Comparison of ENCODE assay signal across 8 cellular contexts in genomic region chr6:43013843-43014433, GRCh38. TPM values are rescaled to one million over a fixed set of nuclear protein-coding genes. Genes with fewer than 3 reads are reported as not detected.
DNase-seq lines count a peak whose midpoint lies in the region; ATAC-seq and TF ChIP-seq lines count a peak whose summit lies in the region.

Gene KLHDC3, plus strand, starts transcription at chr6:43014249. Its CDS starts 2,944 bp downstream, at chr6:43017193.
Gene MEA1, minus strand, starts transcription at chr6:43013946. Its CDS starts 133 bp downstream, at chr6:43013813.

- H3K4me3 ChIP-seq in neural progenitor cell, result peak within 1 kb of the TSS; percentile 82

- in situ Hi-C loops in SK-MEL-5 (cut with HindIII; ENCODE audit: low pct_unique_long_range_greater_than_20kb, low sequenced_read_pairs), result no loop called here

- peak within 1 kb of the TSS; percentile 74 for H3K9ac ChIP-seq in neural progenitor cell

- peak within 1 kb of the TSS; percentile 89 for H3K4me2 ChIP-seq in neural progenitor cell

- H4K20me1 ChIP-seq in neural progenitor cell (ENCODE audit: low read depth), result peaks cover 16% of the 10 kb centered on the region

- H3K79me2 ChIP-seq in neural progenitor cell (ENCODE audit: low read depth), result peaks cover 59% of the 10 kb centered on the region

- POLR2A ChIA-PET in HEK293T (lab: Yijun Ruan, JAX), result interaction anchor here (0.6 to 7.4 kb wide), 28 partner anchors 8 to 1206 kb away, joined by 3 to 78 read pairs (median 4); partner anchors contain the start of genes CNPY3, CUL7, KLC4 and MRPL2

- TF ChIP-seq CTCF in foreskin keratinocyte (conservative IDR thresholded peaks at IDR 0.05), result no peak
- TF ChIP-seq CTCF in neural progenitor cell (IDR thresholded peaks at IDR 0.05), result no peak

- peaks cover 32% of the 10 kb centered on the region for H3K4me1 Mint-ChIP-seq in neural progenitor cell

- peak within 1 kb of the TSS; percentile 84 for H3K27ac Mint-ChIP-seq in neural progenitor cell

- H3K27me3 Mint-ChIP-seq in neural progenitor cell (ENCODE audit: insufficient read depth, low read depth), result peaks cover 4% of the 10 kb centered on the region

- H3K27me3 ChIP-seq in foreskin keratinocyte (no peaks in the 10 kb centered on the region), neural progenitor cell (no peaks in the 10 kb centered on the region)

- CTCF ChIA-PET in HEK293T (lab: Yijun Ruan, JAX), result interaction anchor here (0.9 kb wide), 1 partner anchor 130 kb away, joined by 4 read pairs; no protein-coding TSS in a partner anchor

- H3K4me3 Mint-ChIP-seq in neural progenitor cell, result peak within 1 kb of the TSS; percentile 95

- DNase-seq in GF-D8 (lab: John Stamatoyannopoulos, UW), result peak; percentile 99
- DNase-seq in HEK293T (ENCODE audit: extremely low spot score), result peak; percentile 99
- DNase-seq in MV-4-11 (lab: John Stamatoyannopoulos, UW), result peak; percentile 100
- DNase-seq in SK-MEL-5 (ENCODE audit: low read depth, low spot score), result peak; percentile 100
- peak; percentile 99 for DNase-seq in activated naive CD4-positive, alpha-beta T cell treated with Interleukin-2 at 50 U/mL for 16 hours
- DNase-seq in foreskin keratinocyte, result peak; percentile 99 to 100
- DNase-seq in neural progenitor cell (ENCODE audit: low spot score), result peak; percentile 100
- DNase-seq in stromal cell of bone marrow (ENCODE audit: low read depth), result peak; percentile 100

- no peaks in the 10 kb centered on the region for H3K4me1 ChIP-seq in foreskin keratinocyte
- H3K4me1 ChIP-seq in neural progenitor cell, result peaks cover 18% of the 10 kb centered on the region

- H3K36me3 ChIP-seq in neural progenitor cell, result no peaks in the 10 kb centered on the region

- no peaks in the 10 kb centered on the region for H3K9me3 ChIP-seq in neural progenitor cell (ENCODE audit: low read depth)

- H3K36me3 Mint-ChIP-seq in neural progenitor cell, result peaks cover 14% of the 10 kb centered on the region

- ATAC-seq in foreskin keratinocyte, result peak; percentile 95

- peaks cover 13% of the 10 kb centered on the region for H3F3A ChIP-seq in neural progenitor cell (ENCODE audit: low read depth)

- peak within 1 kb of the TSS; percentile 61 for H2AFZ ChIP-seq in neural progenitor cell (replicated peaks)

- H3K9me3 Mint-ChIP-seq in neural progenitor cell, result no peaks in the 10 kb centered on the region

- peak within 1 kb of the TSS; percentile 4 for H3K27ac ChIP-seq in foreskin keratinocyte
- H3K27ac ChIP-seq in neural progenitor cell, result no peak within 1 kb of the TSS

TF ChIP-seq in HEK293T, 16 proteins besides CTCF, POLR2A, EP300 and RAD21:
- TF ChIP-seq L3MBTL2 (conservative IDR thresholded peaks at IDR 0.05) (peak; percentile 80), CTBP1 (IDR thresholded peaks at IDR 0.05; ENCODE audit: borderline replicate concordance) (no peak), SP1 (IDR thresholded peaks at IDR 0.05) (no peak), BHLHE40 (IDR thresholded peaks at IDR 0.05; ENCODE audit: borderline replicate concordance) (no peak; the same call in 1 of the 2 replicates), HDGF (IDR thresholded peaks at IDR 0.05; ENCODE audit: borderline replicate concordance) (0 out of 2 replicates have a peak, but pooled peaks have one; percentile 67), ZNF384 (IDR thresholded peaks at IDR 0.05) (no peak), PKNOX1 (IDR thresholded peaks at IDR 0.05) (peak; percentile 99), ELF4 (IDR thresholded peaks at IDR 0.05) (no peak), NFRKB (IDR thresholded peaks at IDR 0.05) (no peak), TARDBP (IDR thresholded peaks at IDR 0.05) (no peak), FOXA1 (IDR thresholded peaks at IDR 0.05) (no peak), LEF1 (IDR thresholded peaks at IDR 0.05; ENCODE audit: borderline replicate concordance) (no peak), SUZ12 (IDR thresholded peaks at IDR 0.05) (no peak), ARNT (IDR thresholded peaks at IDR 0.05) (no peak), FOXM1 (IDR thresholded peaks at IDR 0.05; ENCODE audit: borderline replicate concordance) (no peak), FOXK2 (IDR thresholded peaks at IDR 0.05) (peak; percentile 90)

RNA-seq across cellular contexts. Expression of gene KLHDC3, which starts in this region (rescaled TPM):
- total RNA-seq in SK-MEL-5 (2014; rRNA removed; shearing (Covaris generic)), result 61.6 and 67.9 TPM in 2 replicates
- polyA plus RNA-seq in SK-MEL-5 (2015; cell fraction: cytosol; rRNA removed), result 44.2 and 54.0 TPM in 2 replicates
- polyA plus RNA-seq in SK-MEL-5 (2015; cell fraction: nucleus; rRNA removed), result 39.7 and 45.4 TPM in 2 replicates
- total RNA-seq in foreskin keratinocyte (49.7 and 51.6 TPM in 2 replicates), neural progenitor cell (ENCODE audit: low replicate concordance) (122 and 165 TPM in 2 replicates)
- 46.3 and 48.6 TPM in 2 replicates for polyA plus RNA-seq in foreskin keratinocyte

RNA-seq across cellular contexts. Expression of gene MEA1, which starts in this region (rescaled TPM):
- 66.6 and 79.1 TPM in 2 replicates for total RNA-seq in SK-MEL-5 (2014; rRNA removed; shearing (Covaris generic))
- polyA plus RNA-seq in SK-MEL-5 (2015; cell fraction: cytosol; rRNA removed), result 54.4 and 74.3 TPM in 2 replicates
- polyA plus RNA-seq in SK-MEL-5 (2015; cell fraction: nucleus; rRNA removed), result 7.3 and 9.0 TPM in 2 replicates
- total RNA-seq in foreskin keratinocyte (119 and 120 TPM in 2 replicates), neural progenitor cell (ENCODE audit: low replicate concordance) (73.1 and 88.3 TPM in 2 replicates)
- 166 and 169 TPM in 2 replicates for polyA plus RNA-seq in foreskin keratinocyte
